In genomic region chr4:108360857-108361820, GRCh38 we compare ENCODE assay signal across 10 cellular contexts.
DNase-seq lines count a peak whose midpoint lies in the region; ATAC-seq and TF ChIP-seq lines count a peak whose summit lies in the region.
"Had no signal": no experiment of that assay in that cellular context is flagged by ENCODE, and none has a peak within 500 bp of the region (broad histone marks: within the 10 kb centered on the region; RNA-seq: fewer than 3 reads in every experiment).

No MANE protein-coding gene starts in this region.

- H3K4me3 ChIP-seq in Jurkat, Clone E6-1 (ENCODE audit: low read length), result peak overlapping the region; percentile 35

- no peaks in the 10 kb centered on the region for H3K9me3 Mint-ChIP-seq in CD4-positive, alpha-beta T cell
- no peaks in the 10 kb centered on the region for H3K9me3 Mint-ChIP-seq in MCF 10A (ENCODE audit: unreplicated experiment)
- H3K9me3 Mint-ChIP-seq: activated T-helper 2 cell treated with anti-CD3 and anti-CD28 coated beads, Interferon-gamma antibody, Interleukin-2, Interleukin-4, amounts not matched to agents 10 μg/mL and 5 μg/mL and 100 μg/mL, durations not matched to agents 14 hours and 24 hours and 36 hours had no signal

- H3K27ac Mint-ChIP-seq in CD4-positive, alpha-beta T cell, result peak overlapping the region; percentile 57
- no peak overlapping the region for H3K27ac Mint-ChIP-seq in MCF 10A (ENCODE audit: low read depth, unreplicated experiment)
- H3K27ac Mint-ChIP-seq: activated T-helper 2 cell treated with anti-CD3 and anti-CD28 coated beads, Interferon-gamma antibody, Interleukin-2, Interleukin-4, amounts not matched to agents 10 μg/mL and 5 μg/mL and 100 μg/mL, durations not matched to agents 14 hours and 24 hours and 36 hours had no signal

- no peak for ATAC-seq in CD4-positive, alpha-beta T cell (ENCODE audit: poor library complexity)
- ATAC-seq in HG02938 (IDR thresholded peaks at IDR 0.05; ENCODE audit: unreplicated experiment), result no peak
- ATAC-seq in GM18505 (IDR thresholded peaks at IDR 0.05; ENCODE audit: unreplicated experiment), result no peak

- no peak for TF ChIP-seq CTCF in CD4-positive, alpha-beta T cell (IDR thresholded peaks at IDR 0.05)
- no peak for TF ChIP-seq CTCF in MCF 10A (IDR thresholded peaks at IDR 0.05; ENCODE audit: unreplicated experiment)

- H3K27ac ChIP-seq in CD4-positive, alpha-beta T cell (ENCODE audit: low read depth, low read length), result no peak overlapping the region

- no peaks in the 10 kb centered on the region for H3K36me3 Mint-ChIP-seq in CD4-positive, alpha-beta T cell (ENCODE audit: low read depth)
- no peaks in the 10 kb centered on the region for H3K36me3 Mint-ChIP-seq in MCF 10A (ENCODE audit: insufficient read depth, unreplicated experiment)

- no peaks in the 10 kb centered on the region for H3K9me3 ChIP-seq in CD4-positive, alpha-beta T cell (ENCODE audit: control insufficient read depth, low read length)

- no peak for DNase-seq in CD4-positive, alpha-beta T cell
- DNase-seq in Jurkat, Clone E6-1 (ENCODE audit: low read depth, low spot score), result no peak
- DNase-seq in MCF 10A (ENCODE audit: unreplicated experiment), result peak; percentile 13
- peak; percentile 23 for DNase-seq in mucosa of gallbladder (ENCODE audit: low spot score)
- DNase-seq in stimulated activated naive CD4-positive, alpha-beta T cell (lab: John Stamatoyannopoulos, UW), result no peak
- DNase-seq in Kasumi-1 (lab: John Stamatoyannopoulos, UW), result no peak
- DNase-seq: NCI-H774 had no signal

- intact Hi-C loops in CD4-positive, alpha-beta T cell (cut with DNase I, micrococcal nuclease), result no loop called here
- intact Hi-C loops in MCF 10A (cut with micrococcal nuclease), result no loop called here

- no peaks in the 10 kb centered on the region for H3K27me3 Mint-ChIP-seq in CD4-positive, alpha-beta T cell
- no peaks in the 10 kb centered on the region for H3K27me3 Mint-ChIP-seq in MCF 10A (ENCODE audit: insufficient read depth, unreplicated experiment)

- no peaks in the 10 kb centered on the region for H3K27me3 ChIP-seq in CD4-positive, alpha-beta T cell (ENCODE audit: control insufficient read depth, insufficient read depth, low read length)

- H3K4me3 Mint-ChIP-seq in CD4-positive, alpha-beta T cell, result peak overlapping the region; percentile 53
- H3K4me3 Mint-ChIP-seq in MCF 10A (ENCODE audit: unreplicated experiment), result no peak overlapping the region

- no peak for TF ChIP-seq POLR2A in GM18505 (IDR thresholded peaks at IDR 0.05; ENCODE audit: borderline replicate concordance, extremely low read depth, insufficient read depth, insufficient read length)

- peaks cover 61% of the 10 kb centered on the region for H3K4me1 Mint-ChIP-seq in CD4-positive, alpha-beta T cell (ENCODE audit: low read depth)
- H3K4me1 Mint-ChIP-seq in MCF 10A (ENCODE audit: insufficient read depth, unreplicated experiment), result peaks cover 15% of the 10 kb centered on the region

- no TSS peak for BruUV-seq in MCF 10A (replicated peaks; lab: Mats Ljungman, UMichigan)

- POLR2A ChIA-PET in CD4-positive, alpha-beta T cell (lab: Charles Lee), result interaction anchor here (1.0 to 4.8 kb wide), 4 partner anchors 11 to 211 kb away, joined by 3 to 31 read pairs (median 4); no protein-coding TSS in a partner anchor
- POLR2A ChIA-PET in MCF 10A (lab: Yijun Ruan, JAX), result interaction anchor here (0.8 kb wide), 1 partner anchor 8 kb away, joined by 4 read pairs; no protein-coding TSS in a partner anchor

- CTCF ChIA-PET in CD4-positive, alpha-beta T cell (lab: Charles Lee), result interaction anchor here (1.1 to 1.2 kb wide), 2 partner anchors 18 to 331 kb away, joined by 3 to 4 read pairs; no protein-coding TSS in a partner anchor
- CTCF ChIA-PET in MCF 10A (lab: Yijun Ruan, JAX), result interaction anchor here (0.5 to 1.9 kb wide), 5 partner anchors 8 to 448 kb away, joined by 3 to 5 read pairs (median 3); no protein-coding TSS in a partner anchor

Comparison
In these comparisons a context has a peak if more than half of its experiments do, and no peak if none do; other contexts are left out.
1. DNase-seq: peak in MCF 10A (single experiment) and mucosa of gallbladder (single experiment); none in CD4-positive, alpha-beta T cell (0 of 10), Jurkat, Clone E6-1 (single experiment), stimulated activated naive CD4-positive, alpha-beta T cell (0 of 6) and Kasumi-1 (0 of 2).